Comparison of ENCODE assay signal across 28 cellular contexts in genomic region chr13:112635323-112635722, GRCh38.
"Had no signal": no experiment of that assay in that cellular context is flagged by ENCODE, and none has a peak within 500 bp of the region (broad histone marks: within the 10 kb centered on the region; RNA-seq: fewer than 3 reads in every experiment).

No MANE protein-coding gene starts in this region.

- H3K9me3 ChIP-seq: adrenal gland had no signal

- H3K27ac Mint-ChIP-seq: activated CD4-positive, alpha-beta memory T cell treated with anti-CD3 and anti-CD28 coated beads for 36 hours; activated CD4-positive, alpha-beta T cell treated with anti-CD3 and anti-CD28 coated beads, Interleukin-2, amount 10 ng/mL, durations not matched to agents 7 days and 5 days; activated naive CD4-positive, alpha-beta T cell treated with anti-CD3 and anti-CD28 coated beads, Interleukin-2, amount 10 ng/mL, durations not matched to agents 7 days and 5 days; activated naive CD8-positive, alpha-beta T cell treated with anti-CD3 and anti-CD28 coated beads, Interleukin-2, amount 10 ng/mL, durations not matched to agents 7 days and 5 days; T-cell had no signal

- H3K9me3 Mint-ChIP-seq: activated CD4-positive, alpha-beta memory T cell treated with anti-CD3 and anti-CD28 coated beads for 36 hours; activated CD4-positive, alpha-beta T cell treated with anti-CD3 and anti-CD28 coated beads, Interleukin-2, amount 10 ng/mL, durations not matched to agents 7 days and 5 days; activated naive CD4-positive, alpha-beta T cell treated with anti-CD3 and anti-CD28 coated beads, Interleukin-2, amount 10 ng/mL, durations not matched to agents 7 days and 5 days; activated naive CD8-positive, alpha-beta T cell treated with anti-CD3 and anti-CD28 coated beads, Interleukin-2, amount 10 ng/mL, durations not matched to agents 7 days and 5 days; activated T-cell treated with anti-CD3 and anti-CD28 coated beads, Interleukin-2, amount 50 U/mL, for 4 hours; T-cell had no signal

- H3K4me3 Mint-ChIP-seq: activated CD4-positive, alpha-beta memory T cell treated with anti-CD3 and anti-CD28 coated beads for 36 hours; activated CD4-positive, alpha-beta T cell treated with anti-CD3 and anti-CD28 coated beads, Interleukin-2, amount 10 ng/mL, durations not matched to agents 7 days and 5 days; activated naive CD4-positive, alpha-beta T cell treated with anti-CD3 and anti-CD28 coated beads, Interleukin-2, amount 10 ng/mL, durations not matched to agents 7 days and 5 days; activated naive CD8-positive, alpha-beta T cell treated with anti-CD3 and anti-CD28 coated beads, Interleukin-2, amount 10 ng/mL, durations not matched to agents 7 days and 5 days; activated T-cell treated with anti-CD3 and anti-CD28 coated beads, Interleukin-2, amount 50 U/mL, for 4 hours; T-cell had no signal

- H2AFZ ChIP-seq: PC-9 had no signal

- H3K4me1 ChIP-seq: adrenal gland had no signal

- H3K4me3 ChIP-seq: adrenal gland, PC-9 had no signal

- H3K27ac ChIP-seq: adrenal gland, PC-9 had no signal

- H3K4me1 Mint-ChIP-seq: activated naive CD8-positive, alpha-beta T cell treated with anti-CD3 and anti-CD28 coated beads, Interleukin-2, amount 10 ng/mL, durations not matched to agents 7 days and 5 days had no signal

- H3K36me3 ChIP-seq: adrenal gland had no signal

- ATAC-seq: activated T-cell treated with anti-CD3 and anti-CD28 coated beads, Interleukin-2, amount 50 U/mL, for 4 hours; T-cell had no signal

- H3K4me2 ChIP-seq: PC-9 had no signal

- H3K36me3 Mint-ChIP-seq: activated CD4-positive, alpha-beta memory T cell treated with anti-CD3 and anti-CD28 coated beads for 36 hours; activated naive CD4-positive, alpha-beta T cell treated with anti-CD3 and anti-CD28 coated beads, Interleukin-2, amount 10 ng/mL, durations not matched to agents 7 days and 5 days; activated naive CD8-positive, alpha-beta T cell treated with anti-CD3 and anti-CD28 coated beads, Interleukin-2, amount 10 ng/mL, durations not matched to agents 7 days and 5 days; T-cell had no signal

- DNase-seq: activated CD4-positive, alpha-beta memory T cell treated with anti-CD3 and anti-CD28 coated beads for 36 hours; activated CD4-positive, alpha-beta T cell treated with anti-CD3 and anti-CD28 coated beads, Interleukin-2, amount 10 ng/mL, durations not matched to agents 7 days and 5 days; activated CD4-positive, CD25-positive, alpha-beta regulatory T cell; activated CD8-positive, alpha-beta memory T cell treated with anti-CD3 and anti-CD28 coated beads for 24 hours; activated gamma-delta T cell treated with Interleukin-2 at 50 U/mL for 16 hours; activated naive CD4-positive, alpha-beta T cell treated with anti-CD3 and anti-CD28 coated beads, Interleukin-2, amount 10 ng/mL, durations not matched to agents 7 days and 5 days; activated naive CD8-positive, alpha-beta T cell treated with anti-CD3 and anti-CD28 coated beads, Interleukin-2, amount 10 ng/mL, durations not matched to agents 7 days and 5 days; activated T-cell treated with anti-CD3 and anti-CD28 coated beads, Interleukin-2, amount 50 U/mL, for 4 hours; adrenal gland; anterior cingulate cortex; caudate nucleus; IMR-90; Kasumi-1; KBM-7; NCI-H1048; NCI-H146; NCI-H187 treated with DMSO at 0.1 percent for 48 hours; NCI-H2081 treated with DMSO at 0.1 percent for 48 hours; NCI-H2171; NCI-H226; NCI-H510A; NCI-H526 treated with DMSO at 0.1 percent for 48 hours; NCI-H82; PC-9; SHP77 treated with DMSO at 0.1 percent for 48 hours; T-cell; T-helper 2 cell; T1000 had no signal
